In the genomic region with DNA sequence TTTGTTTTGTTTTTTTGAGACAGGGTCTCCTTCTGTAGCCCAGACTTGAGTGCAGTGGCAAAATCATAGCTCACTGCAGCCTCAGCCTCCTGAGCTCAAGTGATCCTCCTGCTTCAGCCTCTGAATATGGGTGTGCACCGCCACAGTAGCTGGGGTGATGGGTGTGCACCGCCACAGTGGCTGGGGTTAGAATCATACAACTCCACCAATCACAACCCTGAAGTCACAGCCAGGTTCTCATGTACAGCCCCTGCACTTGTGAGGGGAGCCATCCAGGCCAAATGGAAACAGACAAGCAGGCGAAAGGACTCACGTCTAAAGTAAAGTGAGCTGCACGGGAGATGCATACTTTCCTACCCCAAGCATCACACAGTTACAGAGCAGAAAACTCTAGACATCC, we compare ENCODE assay signal across 21 cellular contexts.
DNase-seq lines count a peak whose midpoint lies in the region; ATAC-seq and TF ChIP-seq lines count a peak whose summit lies in the region.
"Had no signal": no experiment of that assay in that cellular context is flagged by ENCODE, and none has a peak within 500 bp of the region (broad histone marks: within the 10 kb centered on the region; RNA-seq: fewer than 3 reads in every experiment).

No MANE protein-coding gene starts in this region.

- no peaks in the 10 kb centered on the region for H3K27me3 Mint-ChIP-seq in activated T-cell treated with anti-CD3 and anti-CD28 coated beads, Interleukin-2, amount 50 U/mL, for 72 hours (ENCODE audit: low read depth)
- H3K27me3 Mint-ChIP-seq in activated T-cell treated with anti-CD3 and anti-CD28 coated beads, Interleukin-2, amount 50 U/mL, for 4 hours (ENCODE audit: low read depth) = no peaks in the 10 kb centered on the region
- no peaks in the 10 kb centered on the region for H3K27me3 Mint-ChIP-seq in stimulated activated naive B cell treated with anti-CD40 and anti-IgM and Interleukin-4, amounts not matched to agents 10 μg/mL and 1 μg/mL and 100 μg/mL, for 72 hours
- H3K27me3 Mint-ChIP-seq: CD4-positive, CD25-positive, alpha-beta regulatory T cell had no signal

- H3K27ac ChIP-seq in coronary artery = no peak overlapping the region
- H3K27ac ChIP-seq: BLaER1, PC-9 had no signal

- H3K4me3 Mint-ChIP-seq in activated T-cell treated with anti-CD3 and anti-CD28 coated beads, Interleukin-2, amount 50 U/mL, for 72 hours = no peak overlapping the region
- H3K4me3 Mint-ChIP-seq in activated T-cell treated with anti-CD3 and anti-CD28 coated beads, Interleukin-2, amount 50 U/mL, for 4 hours = no peak overlapping the region
- no peak overlapping the region for H3K4me3 Mint-ChIP-seq in stimulated activated naive B cell treated with anti-CD40 and anti-IgM and Interleukin-4, amounts not matched to agents 10 μg/mL and 1 μg/mL and 100 μg/mL, for 72 hours
- H3K4me3 Mint-ChIP-seq: CD4-positive, CD25-positive, alpha-beta regulatory T cell had no signal

- ATAC-seq in activated T-cell treated with anti-CD3 and anti-CD28 coated beads, Interleukin-2, amount 50 U/mL, for 72 hours (replicated peaks in 1 of 2) = no peak
- no peak for ATAC-seq in activated T-cell treated with anti-CD3 and anti-CD28 coated beads, Interleukin-2, amount 50 U/mL, for 4 hours
- no peak for ATAC-seq in stimulated activated naive B cell treated with anti-CD40 and anti-IgM and Interleukin-4, amounts not matched to agents 10 μg/mL and 1 μg/mL and 100 μg/mL, for 72 hours (replicated peaks)
- ATAC-seq: HCT116 had no signal

- peaks cover 24% of the 10 kb centered on the region for H3K4me1 Mint-ChIP-seq in activated T-cell treated with anti-CD3 and anti-CD28 coated beads, Interleukin-2, amount 50 U/mL, for 72 hours (ENCODE audit: low read depth)
- peaks cover 4% of the 10 kb centered on the region for H3K4me1 Mint-ChIP-seq in activated T-cell treated with anti-CD3 and anti-CD28 coated beads, Interleukin-2, amount 50 U/mL, for 4 hours (ENCODE audit: low read depth)
- H3K4me1 Mint-ChIP-seq in stimulated activated naive B cell treated with anti-CD40 and anti-IgM and Interleukin-4, amounts not matched to agents 10 μg/mL and 1 μg/mL and 100 μg/mL, for 72 hours = peaks cover 29 to 53% of the 10 kb centered on the region in 2 donors

- no peaks in the 10 kb centered on the region for H3K9me3 Mint-ChIP-seq in activated T-cell treated with anti-CD3 and anti-CD28 coated beads, Interleukin-2, amount 50 U/mL, for 72 hours
- H3K9me3 Mint-ChIP-seq in activated T-cell treated with anti-CD3 and anti-CD28 coated beads, Interleukin-2, amount 50 U/mL, for 4 hours = no peaks in the 10 kb centered on the region
- no peaks in the 10 kb centered on the region for H3K9me3 Mint-ChIP-seq in stimulated activated naive B cell treated with anti-CD40 and anti-IgM and Interleukin-4, amounts not matched to agents 10 μg/mL and 1 μg/mL and 100 μg/mL, for 72 hours

- no peak overlapping the region for H3K4me3 ChIP-seq in coronary artery
- H3K4me3 ChIP-seq: BLaER1, MG63, PC-9 had no signal

- no peak for TF ChIP-seq CTCF in coronary artery (IDR thresholded peaks at IDR 0.05)

- DNase-seq in activated T-cell treated with anti-CD3 and anti-CD28 coated beads, Interleukin-2, amount 50 U/mL, for 72 hours = no peak
- DNase-seq in activated T-cell treated with anti-CD3 and anti-CD28 coated beads, Interleukin-2, amount 50 U/mL, for 4 hours = no peak
- DNase-seq in coronary artery (ENCODE audit: low spot score) (peak; percentile 55), mucosa of gallbladder (ENCODE audit: low spot score) (peak; percentile 6), NCI-H345 treated with DMSO at 0.1 percent for 48 hours (lab: John Stamatoyannopoulos, UW; ENCODE audit: unreplicated experiment) (no peak), NCI-H1694 (lab: John Stamatoyannopoulos, UW) (no peak), NCI-H1417 (lab: John Stamatoyannopoulos, UW) (no peak)
- DNase-seq in stimulated activated naive B cell treated with anti-CD40 and anti-IgM and Interleukin-4, amounts not matched to agents 10 μg/mL and 1 μg/mL and 100 μg/mL, for 72 hours = no peak
- DNase-seq: CD4-positive, CD25-positive, alpha-beta regulatory T cell; DMS153; DND-41; IMR-90; KG1; MG63; NCI-H1105 treated with DMSO at 0.1 percent for 48 hours; NCI-H2029 treated with DMSO at 0.1 percent for 48 hours; NCI-H526 treated with DMSO at 0.1 percent for 48 hours; PC-9; SHP77 had no signal

- H3K27ac Mint-ChIP-seq in activated T-cell treated with anti-CD3 and anti-CD28 coated beads, Interleukin-2, amount 50 U/mL, for 72 hours = peak overlapping the region; percentile 21
- peak overlapping the region; percentile 25 for H3K27ac Mint-ChIP-seq in stimulated activated naive B cell treated with anti-CD40 and anti-IgM and Interleukin-4, amounts not matched to agents 10 μg/mL and 1 μg/mL and 100 μg/mL, for 72 hours
- H3K27ac Mint-ChIP-seq: CD4-positive, CD25-positive, alpha-beta regulatory T cell had no signal

- H3K36me3 Mint-ChIP-seq in activated T-cell treated with anti-CD3 and anti-CD28 coated beads, Interleukin-2, amount 50 U/mL, for 72 hours (ENCODE audit: insufficient read depth in 2 of 2) = peaks cover 0 to 10% of the 10 kb centered on the region in 2 donors
- no peaks in the 10 kb centered on the region for H3K36me3 Mint-ChIP-seq in activated T-cell treated with anti-CD3 and anti-CD28 coated beads, Interleukin-2, amount 50 U/mL, for 4 hours (ENCODE audit: insufficient read depth)
- H3K36me3 Mint-ChIP-seq in stimulated activated naive B cell treated with anti-CD40 and anti-IgM and Interleukin-4, amounts not matched to agents 10 μg/mL and 1 μg/mL and 100 μg/mL, for 72 hours = no peaks in the 10 kb centered on the region

Comparison
In these comparisons a context has a peak if more than half of its experiments do, and no peak if none do; other contexts are left out.
1. DNase-seq: peak in coronary artery (single experiment) and mucosa of gallbladder (single experiment); none in activated T-cell treated with anti-CD3 and anti-CD28 coated beads, Interleukin-2, amount 50 U/mL, for 72 hours (0 of 2), activated T-cell treated with anti-CD3 and anti-CD28 coated beads, Interleukin-2, amount 50 U/mL, for 4 hours (single experiment), stimulated activated naive B cell treated with anti-CD40 and anti-IgM and Interleukin-4, amounts not matched to agents 10 μg/mL and 1 μg/mL and 100 μg/mL, for 72 hours (single experiment), NCI-H345 treated with DMSO at 0.1 percent for 48 hours (single experiment), NCI-H1694 (single experiment) and NCI-H1417 (0 of 3).